ENCODE assay signal across 19 cellular contexts in the genomic region with DNA sequence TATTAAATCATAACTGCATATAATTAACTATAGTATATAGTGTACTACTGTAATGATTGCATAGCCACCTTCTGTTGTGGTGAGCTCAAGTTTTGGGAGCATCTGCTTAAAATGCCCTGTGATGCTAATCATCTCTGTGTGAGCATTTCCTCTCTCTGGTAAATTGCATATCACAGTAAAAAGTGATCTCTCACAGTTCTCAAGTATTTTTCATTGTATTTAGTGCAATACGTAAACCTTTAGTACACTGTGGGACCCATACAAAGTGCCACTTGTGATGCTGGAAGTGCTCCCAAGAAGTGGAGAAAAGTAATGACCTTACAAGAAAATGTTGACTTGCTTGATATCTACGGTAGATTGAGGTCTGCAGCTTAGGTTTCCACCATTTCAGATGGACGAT.
DNase-seq lines count a peak whose midpoint lies in the region; ATAC-seq and TF ChIP-seq lines count a peak whose summit lies in the region.
"Had no signal": no experiment of that assay in that cellular context is flagged by ENCODE, and none has a peak within 500 bp of the region (broad histone marks: within the 10 kb centered on the region; RNA-seq: fewer than 3 reads in every experiment).

No MANE protein-coding gene starts in this region.

- H3K4me3 ChIP-seq in A673 (ENCODE audit: low read depth, low read length, poor library complexity, severe bottlenecking) (no peak overlapping the region), HEK293 (ENCODE audit: low read depth, low read length) (no peak overlapping the region), iPS-18a (ENCODE audit: low read length) (peak overlapping the region; percentile 38)
- H3K4me3 ChIP-seq: MG63 had no signal

- H3K27ac ChIP-seq in A673 (ENCODE audit: low read depth, low read length, poor library complexity, severe bottlenecking) (peak overlapping the region; percentile 79), HEK293 (ENCODE audit: extremely low read depth, low read depth, low read length) (no peak overlapping the region), iPS-18a (ENCODE audit: low read length) (peak overlapping the region; percentile 24)

- intact Hi-C loops in A673 (cut with micrococcal nuclease; ENCODE audit: unreplicated experiment): loop anchor here (2.0 kb wide), 1 partner anchor 80 kb away; no protein-coding TSS in a partner anchor

- CTCF ChIA-PET in A673 (lab: Charles Lee) (no interaction called here), HEK293 (lab: Yijun Ruan, JAX) (no interaction called here)

- TF ChIP-seq CTCF in A673 (conservative IDR thresholded peaks at IDR 0.05; ENCODE audit: low read depth, low read length): no peak
- TF ChIP-seq CTCF in HEK293 (tag by site-specific recombination; IDR thresholded peaks at IDR 0.05): no peak

- H3K9me3 ChIP-seq in A673 (ENCODE audit: low read depth, low read length, poor library complexity, severe bottlenecking) (no peaks in the 10 kb centered on the region), HEK293 (ENCODE audit: control insufficient read depth, insufficient read depth, low read depth, low read length) (no peaks in the 10 kb centered on the region), iPS-18a (ENCODE audit: control insufficient read depth, low read depth, low read length) (no peaks in the 10 kb centered on the region)
- H3K9me3 ChIP-seq: MG63 had no signal

- BruUV-seq in A673 (replicated peaks; lab: Mats Ljungman, UMichigan): no TSS peak

- no peak overlapping the region for H3K9ac ChIP-seq in iPS-18a (ENCODE audit: low read length)

- H3K27me3 ChIP-seq in A673 (replicated peaks; ENCODE audit: insufficient read depth, low read depth, low read length, poor library complexity) (no peaks in the 10 kb centered on the region), iPS-18a (ENCODE audit: control insufficient read depth, insufficient read depth, low read length) (no peaks in the 10 kb centered on the region)
- H3K27me3 ChIP-seq: MG63 had no signal

- peak; percentile 94 for DNase-seq in A673 (ENCODE audit: low spot score)
- DNase-seq in NCI-H69 (lab: John Stamatoyannopoulos, UW): peak; percentile 71
- no peak for DNase-seq in activated CD4-positive, alpha-beta T cell treated with anti-CD3 and anti-CD28 coated beads for 48 hours
- no peak for DNase-seq in NCI-H510A (lab: John Stamatoyannopoulos, UW)
- no peak for DNase-seq in NCI-H1092 treated with DMSO at 0.1 percent for 48 hours (lab: John Stamatoyannopoulos, UW)
- DNase-seq: 8988T; Calu3; KG1; MG63; NCI-H2029; NCI-H2171 treated with DMSO at 0.1 percent for 48 hours; NCI-H524 treated with DMSO at 0.1 percent for 48 hours; NCI-H82; NK-92 treated with Interleukin-12 subunit alpha and Interleukin-12 subunit beta, amount 100 ng/mL, for 24 hours; PC-3 had no signal

- peaks cover 49% of the 10 kb centered on the region for H3K4me1 ChIP-seq in A673 (ENCODE audit: insufficient read depth, low read length, poor library complexity, severe bottlenecking)
- H3K4me1 ChIP-seq in HEK293 (ENCODE audit: control insufficient read depth, insufficient read depth, low read length): peaks cover 17% of the 10 kb centered on the region; the same call in 1 of the 2 replicates
- H3K4me1 ChIP-seq in iPS-18a (ENCODE audit: control insufficient read depth, low read depth, low read length): peaks cover 73% of the 10 kb centered on the region

- POLR2A ChIA-PET in A673 (lab: Charles Lee; ENCODE audit: low non-redundant PET) (no interaction called here), HEK293 (lab: Yijun Ruan, JAX) (no interaction called here)

- ATAC-seq in GM21381 (IDR thresholded peaks at IDR 0.05; ENCODE audit: unreplicated experiment): no peak
- ATAC-seq: PC-3, SK-N-SH treated with all-trans-retinoic acid at 6 μM for 48 hours had no signal

- no peaks in the 10 kb centered on the region for H3K36me3 ChIP-seq in A673 (ENCODE audit: insufficient read depth, low read length, poor library complexity, severe bottlenecking)
- no peaks in the 10 kb centered on the region for H3K36me3 ChIP-seq in HEK293 (ENCODE audit: control insufficient read depth in 2 of 2, insufficient read depth in 1 of 2, low read length in 2 of 2)
- no peaks in the 10 kb centered on the region for H3K36me3 ChIP-seq in iPS-18a (ENCODE audit: control insufficient read depth, low read depth, low read length)
- H3K36me3 ChIP-seq: MG63 had no signal

TF ChIP-seq in HEK293, 187 proteins besides CTCF, POLR2A, EP300 and RAD21:
- TF ChIP-seq, protein P1, sequence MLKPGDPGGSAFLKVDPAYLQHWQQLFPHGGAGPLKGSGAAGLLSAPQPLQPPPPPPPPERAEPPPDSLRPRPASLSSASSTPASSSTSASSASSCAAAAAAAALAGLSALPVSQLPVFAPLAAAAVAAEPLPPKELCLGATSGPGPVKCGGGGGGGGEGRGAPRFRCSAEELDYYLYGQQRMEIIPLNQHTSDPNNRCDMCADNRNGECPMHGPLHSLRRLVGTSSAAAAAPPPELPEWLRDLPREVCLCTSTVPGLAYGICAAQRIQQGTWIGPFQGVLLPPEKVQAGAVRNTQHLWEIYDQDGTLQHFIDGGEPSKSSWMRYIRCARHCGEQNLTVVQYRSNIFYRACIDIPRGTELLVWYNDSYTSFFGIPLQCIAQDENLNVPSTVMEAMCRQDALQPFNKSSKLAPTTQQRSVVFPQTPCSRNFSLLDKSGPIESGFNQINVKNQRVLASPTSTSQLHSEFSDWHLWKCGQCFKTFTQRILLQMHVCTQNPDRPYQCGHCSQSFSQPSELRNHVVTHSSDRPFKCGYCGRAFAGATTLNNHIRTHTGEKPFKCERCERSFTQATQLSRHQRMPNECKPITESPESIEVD (tag by site-specific recombination; IDR thresholded peaks at IDR 0.05): peak; percentile 79
- TF ChIP-seq ZNF558 (tag by site-specific recombination; IDR thresholded peaks at IDR 0.05) (no peak), SP7 (tag by site-specific recombination; IDR thresholded peaks at IDR 0.05) (peak; percentile 46), ZNF692 (tag by site-specific recombination; IDR thresholded peaks at IDR 0.05) (0 out of 2 replicates have a peak, but pooled peaks have one; percentile 27)

Comparison
In these comparisons a context has a peak if more than half of its experiments do, and no peak if none do; other contexts are left out.
1. DNase-seq: peak in A673 (single experiment) and NCI-H69 (single experiment); none in activated CD4-positive, alpha-beta T cell treated with anti-CD3 and anti-CD28 coated beads for 48 hours (single experiment), NCI-H510A (single experiment) and NCI-H1092 treated with DMSO at 0.1 percent for 48 hours (single experiment).